Comparison of ENCODE assay signal across 8 cellular contexts in the genomic region with DNA sequence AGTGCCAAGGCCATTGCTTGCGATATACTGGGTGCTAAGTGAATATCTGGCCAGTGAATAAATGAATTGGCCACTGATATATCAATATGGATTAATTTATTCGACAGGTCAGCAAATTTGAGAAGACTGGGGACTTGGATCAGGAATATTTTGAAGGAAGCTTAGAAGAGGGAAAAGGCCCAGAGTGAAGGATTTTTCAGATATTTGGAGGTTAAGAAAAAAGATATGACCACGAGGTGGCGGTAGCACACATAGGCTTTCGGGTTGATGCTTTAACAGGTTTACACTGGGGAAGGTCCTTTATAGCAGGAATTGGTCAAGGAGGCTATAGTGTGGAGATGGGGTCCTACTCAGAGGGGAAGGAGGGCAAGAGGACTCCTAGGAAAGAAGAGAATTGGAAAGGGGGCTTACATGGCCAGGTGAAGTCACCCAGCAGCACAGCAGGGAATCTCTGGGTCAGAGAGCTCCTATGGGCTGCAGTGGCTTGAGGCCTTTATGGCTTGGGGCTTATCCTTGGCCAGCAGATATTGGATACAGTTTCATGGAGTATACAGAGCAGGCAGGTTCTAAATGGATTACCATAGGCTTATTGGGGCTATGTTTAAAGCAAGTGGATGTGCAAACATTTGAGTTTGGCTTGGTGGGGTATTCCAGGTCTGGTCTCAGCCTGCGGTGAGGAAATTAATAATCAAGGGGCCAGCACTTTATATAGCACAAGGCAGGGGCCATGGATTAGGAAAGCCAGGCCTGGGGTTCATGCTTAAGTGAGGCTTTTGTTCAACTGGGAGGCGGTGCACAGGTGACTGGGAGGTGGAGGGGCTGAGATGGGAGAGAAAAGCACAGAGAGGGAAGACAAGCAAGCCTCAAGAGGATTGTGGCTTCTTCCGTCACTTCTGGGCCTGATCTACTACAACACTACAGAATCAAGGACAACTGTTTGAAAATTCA. TPM values are rescaled to one million over a fixed set of nuclear protein-coding genes. Genes with fewer than 3 reads are reported as not detected.
A peak's percentile ranks its signal among the peaks of the same experiment; 100 is the strongest.
DNase-seq lines count a peak whose midpoint lies in the region; ATAC-seq and TF ChIP-seq lines count a peak whose summit lies in the region.

No MANE protein-coding gene starts in this region.

- H3K4me1 ChIP-seq in right atrium auricular region: no peaks in the 10 kb centered on the region
- no peaks in the 10 kb centered on the region for H3K4me1 ChIP-seq in smooth muscle cell (ENCODE audit: low read depth)

- POLR2A ChIA-PET in GM10248 (lab: Yijun Ruan, JAX): no interaction called here

- H3K4me3 ChIP-seq in right atrium auricular region (no peak overlapping the region), smooth muscle cell (no peak overlapping the region)

- H3K9me3 ChIP-seq in right atrium auricular region (no peaks in the 10 kb centered on the region), smooth muscle cell (replicated peaks; ENCODE audit: low read depth) (no peaks in the 10 kb centered on the region)

- peak; percentile 34 to 43 for ATAC-seq in activated naive CD4-positive, alpha-beta T cell treated with anti-CD3 and anti-CD28 coated beads, Interleukin-2, amount 50 U/mL, for 72 hours

- no peak overlapping the region for H3K27ac Mint-ChIP-seq in activated naive CD4-positive, alpha-beta T cell treated with anti-CD3 and anti-CD28 coated beads, Interleukin-2, amount 50 U/mL, for 72 hours

- H3F3A ChIP-seq in smooth muscle cell (ENCODE audit: low read depth): no peaks in the 10 kb centered on the region

- CTCF ChIA-PET in GM10248 (lab: Yijun Ruan, JAX): interaction anchor here (0.6 to 10.6 kb wide), 51 partner anchors 8 to 263 kb away, joined by 3 to 162 read pairs (median 5); partner anchors contain the start of genes IL1F10 and PSD4

- H3K27ac ChIP-seq in right atrium auricular region (no peak overlapping the region), smooth muscle cell (ENCODE audit: low read depth) (no peak overlapping the region)

- peak; percentile 64 for TF ChIP-seq CTCF in AG09319 (IDR thresholded peaks at IDR 0.05; ENCODE audit: low read depth, low read length)
- TF ChIP-seq CTCF in GM10248 (IDR thresholded peaks at IDR 0.05; ENCODE audit: control extremely low read depth, extremely low read depth, low read depth, missing control alignments): peak; percentile 66
- TF ChIP-seq CTCF in right atrium auricular region (IDR thresholded peaks at IDR 0.05): peak; percentile 19 to 71
- peak; percentile 63 for TF ChIP-seq CTCF in smooth muscle cell (IDR thresholded peaks at IDR 0.05; ENCODE audit: borderline replicate concordance, insufficient read depth, poor library complexity, severe bottlenecking)

- no peaks in the 10 kb centered on the region for H3K36me3 Mint-ChIP-seq in activated naive CD4-positive, alpha-beta T cell treated with anti-CD3 and anti-CD28 coated beads, Interleukin-2, amount 50 U/mL, for 72 hours

- DNase-seq in AG09319 (ENCODE audit: extremely low read depth, low read depth): peak; percentile 14
- peak; percentile 53 for DNase-seq in GM10248 (ENCODE audit: extremely low spot score)
- peak; percentile 36 for DNase-seq in NCI-H460 (ENCODE audit: extremely low read depth, low read depth)
- peak in 1 of 2 donors; percentile 51 for DNase-seq in activated naive CD4-positive, alpha-beta T cell treated with anti-CD3 and anti-CD28 coated beads, Interleukin-2, amount 50 U/mL, for 72 hours (ENCODE audit: low spot score in 2 of 2)
- peak; percentile 50 for DNase-seq in right atrium auricular region (ENCODE audit: low spot score)
- DNase-seq in smooth muscle cell (lab: John Stamatoyannopoulos, UW; ENCODE audit: unreplicated experiment): no peak
- no peak for DNase-seq in GOT3 (lab: John Stamatoyannopoulos, UW)
- DNase-seq in activated effector memory CD4-positive, alpha-beta T cell treated with Interleukin-2 at 50 U/mL for 16 hours: no peak

- WGBS in smooth muscle cell (ENCODE audit: low lambda C conversion rate): 50% methylated on average over 8 of the region's 8 CpGs

- no peaks in the 10 kb centered on the region for H3K9me3 Mint-ChIP-seq in activated naive CD4-positive, alpha-beta T cell treated with anti-CD3 and anti-CD28 coated beads, Interleukin-2, amount 50 U/mL, for 72 hours

- H3K79me2 ChIP-seq in smooth muscle cell (ENCODE audit: low read depth): no peaks in the 10 kb centered on the region

- no peak overlapping the region for H2AFZ ChIP-seq in smooth muscle cell (ENCODE audit: low read depth)

- no peak overlapping the region for H3K4me2 ChIP-seq in smooth muscle cell

- H3K9ac ChIP-seq in smooth muscle cell (ENCODE audit: low read depth): no peak overlapping the region

- no peaks in the 10 kb centered on the region for H4K20me1 ChIP-seq in smooth muscle cell (ENCODE audit: low read depth)

- H3K27me3 ChIP-seq in right atrium auricular region (no peaks in the 10 kb centered on the region), smooth muscle cell (ENCODE audit: low read depth) (no peaks in the 10 kb centered on the region)

- H3K36me3 ChIP-seq in right atrium auricular region (no peaks in the 10 kb centered on the region), smooth muscle cell (ENCODE audit: low read depth) (no peaks in the 10 kb centered on the region)

RNA-seq across cellular contexts. Expression of gene IL1RN, which starts 9.7 kb away (rescaled TPM):
- not detected in 2 replicates for total RNA-seq in NCI-H460 (2014; rRNA removed; shearing (Covaris generic))
- not detected in 2 replicates for polyA plus RNA-seq in NCI-H460 (2014; cell fraction: nucleus; rRNA removed)
- 1 to 10 TPM; 1.6 to 2.1 TPM for total RNA-seq in activated naive CD4-positive, alpha-beta T cell treated with anti-CD3 and anti-CD28 coated beads, Interleukin-2, amount 50 U/mL, for 72 hours
- 1 to 10 TPM in 1 of 2 donors, under 1 TPM in 1; 0.41 to 1.3 TPM for total RNA-seq in right atrium auricular region
- 1.1 and 2.2 TPM in 2 replicates for total RNA-seq in smooth muscle cell
- 2.0 and 3.3 TPM in 2 replicates for polyA plus RNA-seq in smooth muscle cell

RNA-seq across cellular contexts. Expression of gene PSD4, which starts 36.7 kb away (rescaled TPM):
- 0.64 and 0.89 TPM in 2 replicates for total RNA-seq in NCI-H460 (2014; rRNA removed; shearing (Covaris generic))
- 0.13 and 1.0 TPM in 2 replicates for polyA plus RNA-seq in NCI-H460 (2014; cell fraction: nucleus; rRNA removed)
- 100 to 1,000 TPM; 137 to 305 TPM for total RNA-seq in activated naive CD4-positive, alpha-beta T cell treated with anti-CD3 and anti-CD28 coated beads, Interleukin-2, amount 50 U/mL, for 72 hours
- total RNA-seq in right atrium auricular region: 1 to 10 TPM; 2.4 to 4.5 TPM
- total RNA-seq in smooth muscle cell: 7.3 and 9.3 TPM in 2 replicates
- 7.8 and 9.5 TPM in 2 replicates for polyA plus RNA-seq in smooth muscle cell

Comparison
In these comparisons a context has a peak if more than half of its experiments do, and no peak if none do; other contexts are left out.
1. DNase-seq: peak in AG09319 (single experiment), GM10248 (single experiment), NCI-H460 (single experiment) and right atrium auricular region (single experiment); none in smooth muscle cell (single experiment), GOT3 (single experiment) and activated effector memory CD4-positive, alpha-beta T cell treated with Interleukin-2 at 50 U/mL for 16 hours (single experiment).
2. RNA of gene PSD4, which starts 36.7 kb away (total RNA-seq): 137 to 305 TPM in activated naive CD4-positive, alpha-beta T cell treated with anti-CD3 and anti-CD28 coated beads, Interleukin-2, amount 50 U/mL, for 72 hours; 7.3 to 9.3 TPM in smooth muscle cell, 2.4 to 4.5 TPM in right atrium auricular region and 0.64 to 0.89 TPM in NCI-H460; every median in the first group is over 10 times any median in the second.
3. Peak in every context shown above with its lines, with median percentiles within 50 percentile points of each other: CTCF ChIP-seq.